22 cellular contexts compared by ENCODE assay signal in the genomic region with DNA sequence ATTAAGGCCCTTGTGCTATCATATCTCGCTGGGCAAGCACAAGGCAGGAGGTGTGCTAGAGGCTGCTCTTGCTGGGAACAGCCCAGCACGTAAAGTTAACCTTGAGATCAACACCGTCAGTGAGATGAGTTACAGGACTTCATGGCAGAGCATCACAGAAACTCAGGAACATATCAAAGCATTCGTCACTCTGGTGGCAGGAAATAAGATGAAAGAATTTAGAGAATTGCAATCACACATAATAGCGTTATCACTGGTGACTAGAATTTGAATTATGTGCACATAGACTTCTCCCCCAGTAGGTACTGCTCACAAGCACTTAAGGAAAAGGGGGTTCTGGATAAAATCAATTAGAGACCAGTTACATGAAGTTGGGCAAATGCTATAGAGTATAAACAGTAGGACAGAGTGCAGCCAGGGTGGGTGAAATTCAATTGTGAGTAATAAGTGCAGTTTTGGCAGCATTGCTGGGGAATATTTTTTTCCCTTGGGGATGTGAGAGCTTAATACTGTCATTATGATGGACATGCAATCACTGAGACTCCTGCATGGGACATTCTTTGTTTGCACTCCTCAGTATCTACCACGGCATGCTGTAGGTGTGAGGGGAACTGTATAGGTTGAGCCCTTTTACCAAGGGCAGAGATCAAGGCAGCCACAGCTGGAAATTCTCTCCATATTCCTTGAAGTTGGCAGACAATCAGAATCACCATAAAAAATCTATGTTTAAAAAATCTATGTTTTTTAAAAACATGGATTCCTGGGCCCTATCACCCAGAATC. TPM values are rescaled to one million over a fixed set of nuclear protein-coding genes. Genes with fewer than 3 reads are reported as not detected.
DNase-seq lines count a peak whose midpoint lies in the region; ATAC-seq and TF ChIP-seq lines count a peak whose summit lies in the region.
"Had no signal": no experiment of that assay in that cellular context is flagged by ENCODE, and none has a peak within 500 bp of the region (broad histone marks: within the 10 kb centered on the region; RNA-seq: fewer than 3 reads in every experiment).

No MANE protein-coding gene starts in this region.

- DNase-seq in BE2C (peak; percentile 37), NCI-H226 (peak; percentile 41), cardiac fibroblast (ENCODE audit: low read depth in 2 of 2) (peak; percentile 49 to 71), left ventricle myocardium superior (no peak), vagina (ENCODE audit: extremely low spot score in 2 of 2) (no peak), HT-29 (ENCODE audit: low spot score) (no peak)
- DNase-seq in NK-92 treated with Interleukin-12 subunit alpha and Interleukin-12 subunit beta, amount 100 ng/mL, for 24 hours (lab: John Stamatoyannopoulos, UW), result no peak
- no peak for DNase-seq in stimulated activated CD4-positive, alpha-beta T cell treated with anti-CD3 and anti-CD28 coated beads, Interleukin-2, amount 100 ng/mL, for 24 hours
- DNase-seq: activated CD4-positive, alpha-beta memory T cell treated with anti-CD3 and anti-CD28 coated beads, Interleukin-2, amount 10 ng/mL, durations not matched to agents 7 days and 5 days; activated effector memory CD4-positive, alpha-beta T cell treated with Interleukin-2 at 50 U/mL for 16 hours; C1 segment of cervical spinal cord; kidney glomerular epithelial cell; MG63; NCI-H1417 treated with DMSO at 0.1 percent for 48 hours; NCI-H2107; NCI-H510A; nucleus accumbens; Peyer's patch; retina; trophoblast cell had no signal

- H3K4me1 ChIP-seq in BE2C, result no peaks in the 10 kb centered on the region; the same call in 1 of the 2 replicates
- H3K4me1 ChIP-seq in vagina, result peaks cover 6% of the 10 kb centered on the region
- H3K4me1 ChIP-seq: Peyer's patch had no signal

- H3K36me3 ChIP-seq in BE2C (no peaks in the 10 kb centered on the region), vagina (no peaks in the 10 kb centered on the region)
- H3K36me3 ChIP-seq: MG63, Peyer's patch had no signal

- TF ChIP-seq POLR2A in vagina (IDR thresholded peaks at IDR 0.05), result no peak

- no peak overlapping the region for H3K4me3 ChIP-seq in BE2C (ENCODE audit: low read depth, low read length)
- H3K4me3 ChIP-seq in cardiac fibroblast (replicated peaks in 1 of 2; ENCODE audit: low read depth in 2 of 2, low read length in 2 of 2), result no peak overlapping the region
- no peak overlapping the region for H3K4me3 ChIP-seq in vagina
- H3K4me3 ChIP-seq: MG63, Peyer's patch, SK-N-MC had no signal

- intact Hi-C loops in left ventricle myocardium superior (cut with micrococcal nuclease) (no loop called here), vagina (cut with DNase I) (no loop called here)

- peak; percentile 85 for ATAC-seq in left ventricle myocardium superior
- ATAC-seq: WTC11 had no signal

- TF ChIP-seq CTCF in BE2C (IDR thresholded peaks at IDR 0.05; ENCODE audit: low read depth, low read length) (no peak), cardiac fibroblast (IDR thresholded peaks at IDR 0.05; ENCODE audit: low read depth, low read length) (no peak), vagina (IDR thresholded peaks at IDR 0.05) (no peak)

- H3K9me3 ChIP-seq in BE2C, result no peaks in the 10 kb centered on the region
- no peaks in the 10 kb centered on the region for H3K9me3 ChIP-seq in vagina
- H3K9me3 ChIP-seq: Peyer's patch had no signal

- H3K27ac ChIP-seq in vagina, result no peak overlapping the region
- H3K27ac ChIP-seq: Peyer's patch, SK-N-MC had no signal

- H3K27me3 ChIP-seq in BE2C (no peaks in the 10 kb centered on the region), vagina (no peaks in the 10 kb centered on the region)
- H3K27me3 ChIP-seq: MG63, Peyer's patch had no signal

RNA-seq across cellular contexts. Expression of a gene that starts 44.2 kb away (rescaled TPM):
- polyA plus RNA-seq in BE2C (2012; ENCODE audit: insufficient read depth, insufficient read length, low read depth), result 0.22 TPM
- total RNA-seq in left ventricle myocardium superior (25.9 TPM), vagina (27.3 TPM)
- total RNA-seq in HT-29 (2014; rRNA removed; shearing (Covaris generic)), result 18.6 and 22.6 TPM in 2 replicates

Comparison
In these comparisons a context has a peak if more than half of its experiments do, and no peak if none do; other contexts are left out.
1. DNase-seq: peak in BE2C (single experiment), NCI-H226 (single experiment) and cardiac fibroblast (2 of 2); none in left ventricle myocardium superior (single experiment), NK-92 treated with Interleukin-12 subunit alpha and Interleukin-12 subunit beta, amount 100 ng/mL, for 24 hours (single experiment), vagina (0 of 2), HT-29 (single experiment) and stimulated activated CD4-positive, alpha-beta T cell treated with anti-CD3 and anti-CD28 coated beads, Interleukin-2, amount 100 ng/mL, for 24 hours (0 of 2).